In the genomic region with DNA sequence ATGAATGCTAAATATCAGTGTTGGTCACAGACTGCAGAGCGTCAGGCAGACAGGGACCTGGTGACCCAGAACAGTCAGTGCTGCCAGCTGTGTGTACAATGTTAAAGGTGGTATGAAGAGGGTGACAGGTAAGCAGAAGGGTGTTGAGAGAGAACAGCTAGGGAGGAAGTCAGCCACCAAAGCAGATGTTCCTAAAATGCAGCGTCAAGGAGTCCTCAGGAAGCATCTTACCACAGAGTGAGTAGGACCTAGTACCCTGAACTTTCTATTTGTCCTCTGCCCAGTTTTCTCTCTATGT, we compare ENCODE assay signal across 1 cellular context.
TF ChIP-seq lines count a peak whose summit lies in the region.

No MANE protein-coding gene starts in this region.

TF ChIP-seq in H1, 55 proteins besides CTCF, POLR2A, EP300 and RAD21:
- TF ChIP-seq NRF1 (IDR thresholded peaks at IDR 0.05; ENCODE audit: low read depth, low read length) = no peak
- TF ChIP-seq BRCA1 (IDR thresholded peaks at IDR 0.05; ENCODE audit: low read depth, low read length) = no peak
- TF ChIP-seq SIN3A (conservative IDR thresholded peaks at IDR 0.05 in 1 of 2, IDR thresholded peaks at IDR 0.05 in 1 of 2; ENCODE audit: low read depth in 1 of 2, low read length in 2 of 2) = no peak
- TF ChIP-seq CBX5 (IDR thresholded peaks at IDR 0.05; ENCODE audit: low read depth, low read length) = no peak
- TF ChIP-seq RXRA (IDR thresholded peaks at IDR 0.05; ENCODE audit: insufficient read depth, low read depth, low read length) = no peak
- TF ChIP-seq, protein P1, sequence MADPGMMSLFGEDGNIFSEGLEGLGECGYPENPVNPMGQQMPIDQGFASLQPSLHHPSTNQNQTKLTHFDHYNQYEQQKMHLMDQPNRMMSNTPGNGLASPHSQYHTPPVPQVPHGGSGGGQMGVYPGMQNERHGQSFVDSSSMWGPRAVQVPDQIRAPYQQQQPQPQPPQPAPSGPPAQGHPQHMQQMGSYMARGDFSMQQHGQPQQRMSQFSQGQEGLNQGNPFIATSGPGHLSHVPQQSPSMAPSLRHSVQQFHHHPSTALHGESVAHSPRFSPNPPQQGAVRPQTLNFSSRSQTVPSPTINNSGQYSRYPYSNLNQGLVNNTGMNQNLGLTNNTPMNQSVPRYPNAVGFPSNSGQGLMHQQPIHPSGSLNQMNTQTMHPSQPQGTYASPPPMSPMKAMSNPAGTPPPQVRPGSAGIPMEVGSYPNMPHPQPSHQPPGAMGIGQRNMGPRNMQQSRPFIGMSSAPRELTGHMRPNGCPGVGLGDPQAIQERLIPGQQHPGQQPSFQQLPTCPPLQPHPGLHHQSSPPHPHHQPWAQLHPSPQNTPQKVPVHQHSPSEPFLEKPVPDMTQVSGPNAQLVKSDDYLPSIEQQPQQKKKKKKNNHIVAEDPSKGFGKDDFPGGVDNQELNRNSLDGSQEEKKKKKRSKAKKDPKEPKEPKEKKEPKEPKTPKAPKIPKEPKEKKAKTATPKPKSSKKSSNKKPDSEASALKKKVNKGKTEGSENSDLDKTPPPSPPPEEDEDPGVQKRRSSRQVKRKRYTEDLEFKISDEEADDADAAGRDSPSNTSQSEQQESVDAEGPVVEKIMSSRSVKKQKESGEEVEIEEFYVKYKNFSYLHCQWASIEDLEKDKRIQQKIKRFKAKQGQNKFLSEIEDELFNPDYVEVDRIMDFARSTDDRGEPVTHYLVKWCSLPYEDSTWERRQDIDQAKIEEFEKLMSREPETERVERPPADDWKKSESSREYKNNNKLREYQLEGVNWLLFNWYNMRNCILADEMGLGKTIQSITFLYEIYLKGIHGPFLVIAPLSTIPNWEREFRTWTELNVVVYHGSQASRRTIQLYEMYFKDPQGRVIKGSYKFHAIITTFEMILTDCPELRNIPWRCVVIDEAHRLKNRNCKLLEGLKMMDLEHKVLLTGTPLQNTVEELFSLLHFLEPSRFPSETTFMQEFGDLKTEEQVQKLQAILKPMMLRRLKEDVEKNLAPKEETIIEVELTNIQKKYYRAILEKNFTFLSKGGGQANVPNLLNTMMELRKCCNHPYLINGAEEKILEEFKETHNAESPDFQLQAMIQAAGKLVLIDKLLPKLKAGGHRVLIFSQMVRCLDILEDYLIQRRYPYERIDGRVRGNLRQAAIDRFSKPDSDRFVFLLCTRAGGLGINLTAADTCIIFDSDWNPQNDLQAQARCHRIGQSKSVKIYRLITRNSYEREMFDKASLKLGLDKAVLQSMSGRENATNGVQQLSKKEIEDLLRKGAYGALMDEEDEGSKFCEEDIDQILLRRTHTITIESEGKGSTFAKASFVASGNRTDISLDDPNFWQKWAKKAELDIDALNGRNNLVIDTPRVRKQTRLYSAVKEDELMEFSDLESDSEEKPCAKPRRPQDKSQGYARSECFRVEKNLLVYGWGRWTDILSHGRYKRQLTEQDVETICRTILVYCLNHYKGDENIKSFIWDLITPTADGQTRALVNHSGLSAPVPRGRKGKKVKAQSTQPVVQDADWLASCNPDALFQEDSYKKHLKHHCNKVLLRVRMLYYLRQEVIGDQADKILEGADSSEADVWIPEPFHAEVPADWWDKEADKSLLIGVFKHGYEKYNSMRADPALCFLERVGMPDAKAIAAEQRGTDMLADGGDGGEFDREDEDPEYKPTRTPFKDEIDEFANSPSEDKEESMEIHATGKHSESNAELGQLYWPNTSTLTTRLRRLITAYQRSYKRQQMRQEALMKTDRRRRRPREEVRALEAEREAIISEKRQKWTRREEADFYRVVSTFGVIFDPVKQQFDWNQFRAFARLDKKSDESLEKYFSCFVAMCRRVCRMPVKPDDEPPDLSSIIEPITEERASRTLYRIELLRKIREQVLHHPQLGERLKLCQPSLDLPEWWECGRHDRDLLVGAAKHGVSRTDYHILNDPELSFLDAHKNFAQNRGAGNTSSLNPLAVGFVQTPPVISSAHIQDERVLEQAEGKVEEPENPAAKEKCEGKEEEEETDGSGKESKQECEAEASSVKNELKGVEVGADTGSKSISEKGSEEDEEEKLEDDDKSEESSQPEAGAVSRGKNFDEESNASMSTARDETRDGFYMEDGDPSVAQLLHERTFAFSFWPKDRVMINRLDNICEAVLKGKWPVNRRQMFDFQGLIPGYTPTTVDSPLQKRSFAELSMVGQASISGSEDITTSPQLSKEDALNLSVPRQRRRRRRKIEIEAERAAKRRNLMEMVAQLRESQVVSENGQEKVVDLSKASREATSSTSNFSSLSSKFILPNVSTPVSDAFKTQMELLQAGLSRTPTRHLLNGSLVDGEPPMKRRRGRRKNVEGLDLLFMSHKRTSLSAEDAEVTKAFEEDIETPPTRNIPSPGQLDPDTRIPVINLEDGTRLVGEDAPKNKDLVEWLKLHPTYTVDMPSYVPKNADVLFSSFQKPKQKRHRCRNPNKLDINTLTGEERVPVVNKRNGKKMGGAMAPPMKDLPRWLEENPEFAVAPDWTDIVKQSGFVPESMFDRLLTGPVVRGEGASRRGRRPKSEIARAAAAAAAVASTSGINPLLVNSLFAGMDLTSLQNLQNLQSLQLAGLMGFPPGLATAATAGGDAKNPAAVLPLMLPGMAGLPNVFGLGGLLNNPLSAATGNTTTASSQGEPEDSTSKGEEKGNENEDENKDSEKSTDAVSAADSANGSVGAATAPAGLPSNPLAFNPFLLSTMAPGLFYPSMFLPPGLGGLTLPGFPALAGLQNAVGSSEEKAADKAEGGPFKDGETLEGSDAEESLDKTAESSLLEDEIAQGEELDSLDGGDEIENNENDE (IDR thresholded peaks at IDR 0.05; ENCODE audit: insufficient replicate concordance, low read length) = no peak
- no peak for TF ChIP-seq CHD1 (IDR thresholded peaks at IDR 0.05; ENCODE audit: low read depth, low read length)
